In genomic region chr17:58534901-58535421, GRCh38 we compare ENCODE assay signal across 10 cellular contexts. TPM values are rescaled to one million over a fixed set of nuclear protein-coding genes. Genes with fewer than 3 reads are reported as not detected.
A peak's percentile ranks its signal among the peaks of the same experiment; 100 is the strongest.
DNase-seq lines count a peak whose midpoint lies in the region; ATAC-seq and TF ChIP-seq lines count a peak whose summit lies in the region.
"Had no signal": no experiment of that assay in that cellular context is flagged by ENCODE, and none has a peak within 500 bp of the region (broad histone marks: within the 10 kb centered on the region; RNA-seq: fewer than 3 reads in every experiment).

No MANE protein-coding gene starts in this region.

- no peaks in the 10 kb centered on the region for H4K20me1 ChIP-seq in IMR-90 (ENCODE audit: insufficient read depth, low read length)

- H3K18ac ChIP-seq in IMR-90 (ENCODE audit: low read depth, low read length): no peak overlapping the region

- H3K9me1 ChIP-seq in IMR-90 (ENCODE audit: insufficient read depth, low read length): peaks cover 6% of the 10 kb centered on the region; the same call in 1 of the 2 replicates

- H3K27ac ChIP-seq in IMR-90 (ENCODE audit: insufficient read depth, low read length): no peak overlapping the region
- H3K27ac ChIP-seq in adrenal gland: peak overlapping the region; percentile 27 to 92 (median 70)
- H3K27ac ChIP-seq: gastroesophageal sphincter had no signal

- no peak overlapping the region; the same call in 1 of the 2 replicates for H2AK5ac ChIP-seq in IMR-90 (ENCODE audit: low read depth, low read length)

- H4K5ac ChIP-seq in IMR-90 (ENCODE audit: low read depth, low read length): no peak overlapping the region

- H2BK20ac ChIP-seq in IMR-90 (ENCODE audit: low read depth, low read length): no peak overlapping the region

- H3K27me3 ChIP-seq in IMR-90 (ENCODE audit: control insufficient read depth, insufficient read depth, low read length): peaks cover 22% of the 10 kb centered on the region
- no peaks in the 10 kb centered on the region for H3K27me3 ChIP-seq in adrenal gland
- H3K27me3 ChIP-seq: gastroesophageal sphincter had no signal

- H3K4me1 ChIP-seq in IMR-90 (ENCODE audit: control insufficient read depth, insufficient read depth, low read length) (peaks cover 5% of the 10 kb centered on the region; the same call in 1 of the 2 replicates), adrenal gland (replicated peaks in 1 of 2) (peaks cover 36 to 55% of the 10 kb centered on the region in 2 donors)

- no peak overlapping the region for H3K23ac ChIP-seq in IMR-90 (ENCODE audit: low read depth, low read length)

- no peak overlapping the region for H3K4me2 ChIP-seq in IMR-90 (ENCODE audit: low read depth, low read length)

- dilution Hi-C loops in IMR-90 (cut with HindIII; ENCODE audit: low sequenced_read_pairs, unreplicated experiment): no loop called here

- no peak overlapping the region for H2BK5ac ChIP-seq in IMR-90 (ENCODE audit: low read depth, low read length, poor library complexity, severe bottlenecking)

- no peaks in the 10 kb centered on the region for H3K79me1 ChIP-seq in IMR-90 (ENCODE audit: low read depth in 1 of 2, low read length in 2 of 2)

- no peak overlapping the region; the same call in 1 of the 2 replicates for H4K91ac ChIP-seq in IMR-90 (ENCODE audit: insufficient read depth, low read depth, low read length)

- POLR2A ChIA-PET in IMR-90 (lab: Charles Lee; ENCODE audit: unreplicated experiment): no interaction called here

- WGBS in IMR-90 (ENCODE audit: extremely low coverage in 2 of 2, insufficient read length in 1 of 2), 2 experiments: no CpG with 5 or more reads among the region's 4 CpGs
- 22 to 32% (median 28%) methylated on average over 3 to 4 of the region's 4 CpGs for WGBS in adrenal gland, 4 donors

- H3K4me3 ChIP-seq in IMR-90 (ENCODE audit: insufficient read depth, low read depth, low read length) (no peak overlapping the region), adrenal gland (no peak overlapping the region)
- H3K4me3 ChIP-seq: gastroesophageal sphincter had no signal

- in situ Hi-C loops in ACHN (cut with HindIII; ENCODE audit: low pct_ligation_motif_present, low pct_unique_long_range_greater_than_20kb, low sequenced_read_pairs) (no loop called here), IMR-90 (cut with MboI; ENCODE audit: low sequenced_read_pairs) (no loop called here)

- no peaks in the 10 kb centered on the region for H3K9me3 ChIP-seq in IMR-90 (ENCODE audit: control insufficient read depth, insufficient read depth, low read length)
- H3K9me3 ChIP-seq in adrenal gland (replicated peaks in 1 of 3): no peaks in the 10 kb centered on the region
- H3K9me3 ChIP-seq: gastroesophageal sphincter had no signal

- H2AK9ac ChIP-seq in IMR-90 (replicated peaks; ENCODE audit: low read depth, low read length, poor library complexity): no peak overlapping the region

- no peak for TF ChIP-seq CTCF in IMR-90 (conservative IDR thresholded peaks at IDR 0.05; ENCODE audit: low read depth, low read length)
- no peak for TF ChIP-seq CTCF in adrenal gland (IDR thresholded peaks at IDR 0.05)

- no TSS peak for BruUV-seq in IMR-90 (replicated peaks; lab: Mats Ljungman, UMichigan)

- H2BK120ac ChIP-seq in IMR-90 (ENCODE audit: low read depth, low read length): no peak overlapping the region

- no peak overlapping the region for H3K4ac ChIP-seq in IMR-90 (ENCODE audit: low read depth, low read length)

- TF ChIP-seq POLR2A in IMR-90 (IDR thresholded peaks at IDR 0.05; ENCODE audit: low read depth, low read length) (no peak), adrenal gland (IDR thresholded peaks at IDR 0.05) (peak in 1 of 2 donors; percentile 68)

- intact Hi-C loops in IMR-90 (cut with micrococcal nuclease) (no loop called here), adrenal gland (cut with DNase I) (loop anchor here (10.0 kb wide), 2 partner anchors 50 to 160 kb away; partner anchors contain the start of genes RAD51C (in 1 of the 2) and TEX14 (in 1 of the 2)), left ventricle myocardium superior (cut with micrococcal nuclease) (no loop called here)

- ATAC-seq in IMR-90 (ENCODE audit: low read depth): peak; percentile 21; the same call in 1 of the 2 replicates
- ATAC-seq in left ventricle myocardium superior: peak; percentile 78
- ATAC-seq in GM18909 (IDR thresholded peaks at IDR 0.05; ENCODE audit: poor library complexity, unreplicated experiment): no peak
- ATAC-seq: gastroesophageal sphincter had no signal

- H3K56ac ChIP-seq in IMR-90 (ENCODE audit: extremely low read depth, insufficient read depth, low read length): no peak overlapping the region

- no peak overlapping the region for H3K9ac ChIP-seq in IMR-90 (ENCODE audit: low read depth, low read length)

- H2BK15ac ChIP-seq in IMR-90 (ENCODE audit: low read depth, low read length): no peak overlapping the region

- H2AFZ ChIP-seq in IMR-90 (replicated peaks; ENCODE audit: low read length, poor library complexity): peak overlapping the region; percentile 48

- CTCF ChIA-PET in IMR-90 (lab: Yijun Ruan, JAX): no interaction called here

- DNase-seq in ACHN: peak; percentile 38
- DNase-seq in IMR-90: peak; percentile 61
- DNase-seq in adrenal gland: peak in 5 of 7 donors; percentile 47 to 85 (median 73)
- peak; percentile 68 for DNase-seq in left ventricle myocardium superior
- no peak for DNase-seq in NCI-H2107 treated with DMSO at 0.1 percent for 48 hours (lab: John Stamatoyannopoulos, UW; ENCODE audit: unreplicated experiment)
- no peak for DNase-seq in NCI-H146 treated with DMSO at 0.1 percent for 48 hours (lab: John Stamatoyannopoulos, UW; ENCODE audit: unreplicated experiment)
- no peak for DNase-seq in iPS-NIHi7 (ENCODE audit: extremely low spot score)
- DNase-seq: NCI-H524 had no signal

- TF ChIP-seq RAD21 in IMR-90 (IDR thresholded peaks at IDR 0.05; ENCODE audit: low read length): no peak

- H4K8ac ChIP-seq in IMR-90 (ENCODE audit: low read depth in 2 of 2, low read length in 2 of 2): no peak overlapping the region

- H3K14ac ChIP-seq in IMR-90 (replicated peaks; ENCODE audit: low read depth, low read length): no peak overlapping the region

- H3K36me3 ChIP-seq in IMR-90 (ENCODE audit: control insufficient read depth, insufficient read depth, low read length) (no peaks in the 10 kb centered on the region), adrenal gland (replicated peaks in 1 of 2) (no peaks in the 10 kb centered on the region)
- H3K36me3 ChIP-seq: gastroesophageal sphincter had no signal

TF ChIP-seq in IMR-90, 13 proteins besides CTCF, POLR2A, EP300 and RAD21:
- TF ChIP-seq CEBPB (IDR thresholded peaks at IDR 0.05; ENCODE audit: low read depth, low read length): peak; percentile 92
- no peak for TF ChIP-seq MAZ (IDR thresholded peaks at IDR 0.05; ENCODE audit: borderline replicate concordance, low read depth, low read length)
- TF ChIP-seq RFX5 (IDR thresholded peaks at IDR 0.05; ENCODE audit: low read depth, low read length): no peak
- TF ChIP-seq USF2 (IDR thresholded peaks at IDR 0.05; ENCODE audit: low read depth, low read length): no peak
- TF ChIP-seq FOS (IDR thresholded peaks at IDR 0.05; ENCODE audit: low read depth, low read length): peak; percentile 65

RNA-seq across cellular contexts. Expression of gene MTMR4, which starts 20.5 kb away (rescaled TPM):
- total RNA-seq in IMR-90 (2012; rRNA removed) (42.5 and 60.0 TPM in 2 replicates), adrenal gland (10 to 100 TPM; 36.4 to 72.0 (median 43.7) TPM), left ventricle myocardium superior (12.6 TPM)
- polyA plus RNA-seq in IMR-90 (2012; rRNA removed) (13.2 and 15.0 TPM in 2 replicates), adrenal gland (10 to 100 TPM; 11.4 to 43.1 (median 17.0) TPM)
- 7.9 and 11.2 TPM in 2 replicates for polyA plus RNA-seq in IMR-90 (2012; cell fraction: cytosol; rRNA removed)
- 22.1 and 32.8 TPM in 2 replicates for polyA plus RNA-seq in IMR-90 (2012; cell fraction: nucleus; rRNA removed; ENCODE audit: low replicate concordance)

RNA-seq across cellular contexts. Expression of gene HSF5, which starts 46.8 kb away (rescaled TPM):
- total RNA-seq in IMR-90 (2012; rRNA removed) (not detected in 2 replicates), adrenal gland (not detected), left ventricle myocardium superior (not detected)
- polyA plus RNA-seq in IMR-90 (2012; rRNA removed) (not detected in 2 replicates), adrenal gland (under 1 TPM; 0.03 to 0.08 (median 0.04) TPM)
- polyA plus RNA-seq in IMR-90 (2012; cell fraction: cytosol; rRNA removed): not detected in 2 replicates
- not detected in 2 replicates for polyA plus RNA-seq in IMR-90 (2012; cell fraction: nucleus; rRNA removed; ENCODE audit: low replicate concordance)

Comparison
In these comparisons a context has a peak if more than half of its experiments do, and no peak if none do; other contexts are left out.
1. DNase-seq: peak in ACHN (single experiment), IMR-90 (single experiment), adrenal gland (5 of 7) and left ventricle myocardium superior (single experiment); none in NCI-H2107 treated with DMSO at 0.1 percent for 48 hours (single experiment), NCI-H146 treated with DMSO at 0.1 percent for 48 hours (single experiment) and iPS-NIHi7 (single experiment).
2. intact Hi-C loops: an anchor here in adrenal gland (10.0 kb wide); none called in IMR-90 and left ventricle myocardium superior.